ENCODE assay signal across 17 cellular contexts in the genomic region with DNA sequence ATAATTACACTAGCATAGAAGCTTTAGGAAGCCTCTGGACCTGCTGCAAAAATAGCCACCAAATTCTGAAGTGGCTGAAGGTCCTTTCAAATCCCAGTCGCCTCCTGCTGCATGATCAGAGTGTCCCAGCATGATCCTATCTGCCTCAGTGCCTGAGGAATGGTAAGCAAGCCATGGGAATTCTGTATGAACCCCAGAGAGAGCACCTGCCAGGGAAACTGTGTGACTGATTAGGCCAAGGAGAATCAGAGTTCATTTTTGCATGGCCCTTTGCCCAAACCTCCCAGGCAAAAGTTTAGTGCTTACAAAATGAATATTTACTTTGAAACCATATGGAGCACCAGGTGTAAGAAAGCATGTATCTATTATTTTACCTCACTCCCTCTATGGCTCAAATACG.
DNase-seq lines count a peak whose midpoint lies in the region; ATAC-seq lines count a peak whose summit lies in the region.
"Had no signal": no experiment of that assay in that cellular context is flagged by ENCODE, and none has a peak within 500 bp of the region (broad histone marks: within the 10 kb centered on the region; RNA-seq: fewer than 3 reads in every experiment).

No MANE protein-coding gene starts in this region.

- intact Hi-C loops in left colon (cut with DNase I, micrococcal nuclease) = no loop called here

- ATAC-seq in left colon (peak; percentile 71), HG02938 (IDR thresholded peaks at IDR 0.05; ENCODE audit: unreplicated experiment) (no peak), GM21390 (IDR thresholded peaks at IDR 0.05; ENCODE audit: unreplicated experiment) (no peak)
- ATAC-seq: HepG2; stimulated activated naive CD8-positive, alpha-beta T cell treated with anti-CD3 and anti-CD28 coated beads, Interleukin-15, amount 100 ng/mL, for 72 hours had no signal

- DNase-seq in NCI-H1417 (lab: John Stamatoyannopoulos, UW) = peak in 2 of 3 experiments; percentile 4 to 70
- DNase-seq in NCI-H1417 treated with DMSO at 0.1 percent for 48 hours (lab: John Stamatoyannopoulos, UW) = no peak
- peak; percentile 49 for DNase-seq in COR-L47 (lab: John Stamatoyannopoulos, UW)
- DNase-seq in NCI-H2107 treated with DMSO at 0.1 percent for 48 hours (lab: John Stamatoyannopoulos, UW; ENCODE audit: unreplicated experiment) = peak; percentile 39
- no peak for DNase-seq in left colon
- no peak for DNase-seq in dermis blood vessel endothelial cell
- DNase-seq: activated CD4-positive, alpha-beta T cell treated with anti-CD3 and anti-CD28 coated beads for 48 hours; activated naive CD4-positive, alpha-beta T cell; H9; mesenchymal stem cell; NCI-H1930; stimulated activated CD4-positive, alpha-beta T cell treated with anti-CD3 and anti-CD28 coated beads, Interleukin-2, amount 100 ng/mL, for 24 hours; stimulated activated naive CD8-positive, alpha-beta T cell treated with anti-CD3 and anti-CD28 coated beads, Interleukin-15, amount 100 ng/mL, for 72 hours; upper lobe of left lung had no signal

Comparison
In these comparisons a context has a peak if more than half of its experiments do, and no peak if none do; other contexts are left out.
1. DNase-seq: peak in NCI-H1417 (2 of 3), COR-L47 (single experiment) and NCI-H2107 treated with DMSO at 0.1 percent for 48 hours (single experiment); none in NCI-H1417 treated with DMSO at 0.1 percent for 48 hours (single experiment), left colon (0 of 2) and dermis blood vessel endothelial cell (single experiment).